ENCODE assay signal across 20 cellular contexts in the genomic region with DNA sequence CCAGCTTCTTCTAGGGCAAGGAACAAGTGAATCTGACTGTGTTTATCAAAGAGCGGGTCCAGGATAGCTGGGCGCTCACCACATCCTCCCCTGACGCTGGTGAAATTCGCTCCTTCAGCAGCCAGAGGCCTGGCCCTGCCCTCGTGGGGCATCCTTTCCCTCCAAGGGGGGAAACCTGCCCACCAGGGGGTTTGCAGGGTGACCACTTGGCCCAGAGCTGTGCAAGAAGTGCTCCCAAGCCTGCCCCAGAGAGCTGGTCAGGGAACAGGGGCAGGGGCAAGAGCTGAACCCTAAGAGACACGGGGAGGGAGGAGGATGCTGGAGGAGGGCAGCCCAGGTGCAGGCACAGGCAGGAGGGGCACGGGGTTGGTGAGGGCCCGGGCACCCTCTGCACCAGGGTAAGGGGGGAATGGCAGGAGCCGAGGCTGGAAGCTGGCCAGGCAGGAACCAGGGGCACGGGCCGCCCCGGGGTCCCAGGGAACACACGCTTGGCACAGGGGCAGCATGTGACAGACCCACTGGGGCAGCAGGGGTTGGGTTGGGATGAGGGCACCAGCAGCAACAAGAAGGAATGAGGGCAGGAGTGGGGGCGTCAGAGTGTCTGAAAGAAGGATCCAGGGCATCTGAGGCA. TPM values are rescaled to one million over a fixed set of nuclear protein-coding genes. Genes with fewer than 3 reads are reported as not detected.
DNase-seq lines count a peak whose midpoint lies in the region; ATAC-seq and TF ChIP-seq lines count a peak whose summit lies in the region.
"Had no signal": no experiment of that assay in that cellular context is flagged by ENCODE, and none has a peak within 500 bp of the region (broad histone marks: within the 10 kb centered on the region; RNA-seq: fewer than 3 reads in every experiment).

No MANE protein-coding gene starts in this region.

- ATAC-seq in natural killer cell treated with Interleukin-12 subunit alpha and Interleukin-12 subunit beta and Interleukin-15 and Interleukin-18, amount 100 ng/mL, for 72 hours, result no peak
- no peak for ATAC-seq in natural killer cell
- no peak for ATAC-seq in activated naive CD8-positive, alpha-beta T cell treated with anti-CD3 and anti-CD28 coated beads, Interleukin-2, amount 10 ng/mL, durations not matched to agents 7 days and 5 days (ENCODE audit: low read depth)
- ATAC-seq in naive thymus-derived CD8-positive, alpha-beta T cell, result no peak
- ATAC-seq: PC-3 had no signal

- no peak for TF ChIP-seq CTCF in natural killer cell (IDR thresholded peaks at IDR 0.05)

- no peak overlapping the region for H3K27ac ChIP-seq in substantia nigra (ENCODE audit: low read depth, low read length, poor library complexity, severe bottlenecking)
- H3K27ac ChIP-seq: adrenal gland, breast epithelium, SJCRH30, tibial artery had no signal

- DNase-seq in natural killer cell treated with Interleukin-12 subunit alpha and Interleukin-12 subunit beta and Interleukin-15 and Interleukin-18, amount 100 ng/mL, for 72 hours (ENCODE audit: low spot score), result peak; percentile 42
- DNase-seq in natural killer cell (no peak), NCI-H2171 (lab: John Stamatoyannopoulos, UW) (no peak), substantia nigra (lab: John Stamatoyannopoulos, UW) (no peak), NCI-H1436 treated with DMSO at 0.1 percent for 48 hours (lab: John Stamatoyannopoulos, UW) (no peak)
- peak; percentile 36 for DNase-seq in activated naive CD8-positive, alpha-beta T cell treated with anti-CD3 and anti-CD28 coated beads, Interleukin-2, amount 10 ng/mL, durations not matched to agents 7 days and 5 days
- DNase-seq in naive thymus-derived CD8-positive, alpha-beta T cell, result no peak
- DNase-seq: activated CD4-positive, CD25-positive, alpha-beta regulatory T cell; adrenal gland; midbrain; NCI-H1694 treated with DMSO at 0.1 percent for 48 hours; NCI-H226; NCI-H82; PC-3; SJCRH30 had no signal

- no peaks in the 10 kb centered on the region for H3K36me3 Mint-ChIP-seq in natural killer cell treated with Interleukin-12 subunit alpha and Interleukin-12 subunit beta and Interleukin-15 and Interleukin-18, amount 100 ng/mL, for 72 hours
- no peaks in the 10 kb centered on the region for H3K36me3 Mint-ChIP-seq in natural killer cell
- H3K36me3 Mint-ChIP-seq in activated naive CD8-positive, alpha-beta T cell treated with anti-CD3 and anti-CD28 coated beads, Interleukin-2, amount 10 ng/mL, durations not matched to agents 7 days and 5 days, result peaks cover 2% of the 10 kb centered on the region
- no peaks in the 10 kb centered on the region for H3K36me3 Mint-ChIP-seq in naive thymus-derived CD8-positive, alpha-beta T cell

- intact Hi-C loops in natural killer cell (cut with micrococcal nuclease), result no loop called here

- peaks cover 33 to 60% of the 10 kb centered on the region in 2 donors for H3K4me1 Mint-ChIP-seq in natural killer cell treated with Interleukin-12 subunit alpha and Interleukin-12 subunit beta and Interleukin-15 and Interleukin-18, amount 100 ng/mL, for 72 hours (ENCODE audit: low read depth in 2 of 2)
- H3K4me1 Mint-ChIP-seq in natural killer cell, result peaks cover 26 to 39% of the 10 kb centered on the region in 2 donors
- peaks cover 53% of the 10 kb centered on the region for H3K4me1 Mint-ChIP-seq in activated naive CD8-positive, alpha-beta T cell treated with anti-CD3 and anti-CD28 coated beads, Interleukin-2, amount 10 ng/mL, durations not matched to agents 7 days and 5 days
- peaks cover 23 to 57% (median 54%) of the 10 kb centered on the region in 4 donors for H3K4me1 Mint-ChIP-seq in naive thymus-derived CD8-positive, alpha-beta T cell

- no peaks in the 10 kb centered on the region for H3K9me3 Mint-ChIP-seq in natural killer cell treated with Interleukin-12 subunit alpha and Interleukin-12 subunit beta and Interleukin-15 and Interleukin-18, amount 100 ng/mL, for 72 hours
- H3K9me3 Mint-ChIP-seq in natural killer cell, result no peaks in the 10 kb centered on the region
- no peaks in the 10 kb centered on the region for H3K9me3 Mint-ChIP-seq in activated naive CD8-positive, alpha-beta T cell treated with anti-CD3 and anti-CD28 coated beads, Interleukin-2, amount 10 ng/mL, durations not matched to agents 7 days and 5 days
- no peaks in the 10 kb centered on the region for H3K9me3 Mint-ChIP-seq in naive thymus-derived CD8-positive, alpha-beta T cell

- peak overlapping the region in 1 of 2 donors; percentile 16 for H3K27ac Mint-ChIP-seq in natural killer cell treated with Interleukin-12 subunit alpha and Interleukin-12 subunit beta and Interleukin-15 and Interleukin-18, amount 100 ng/mL, for 72 hours
- H3K27ac Mint-ChIP-seq in natural killer cell, result no peak overlapping the region
- peak overlapping the region; percentile 19 for H3K27ac Mint-ChIP-seq in activated naive CD8-positive, alpha-beta T cell treated with anti-CD3 and anti-CD28 coated beads, Interleukin-2, amount 10 ng/mL, durations not matched to agents 7 days and 5 days
- H3K27ac Mint-ChIP-seq in naive thymus-derived CD8-positive, alpha-beta T cell, result peak overlapping the region in 8 of 10 donors; percentile 15 to 74 (median 48)

- H3K27me3 Mint-ChIP-seq in natural killer cell treated with Interleukin-12 subunit alpha and Interleukin-12 subunit beta and Interleukin-15 and Interleukin-18, amount 100 ng/mL, for 72 hours, result peaks cover 24 to 39% of the 10 kb centered on the region in 2 donors
- peaks cover 53 to 62% of the 10 kb centered on the region in 2 donors for H3K27me3 Mint-ChIP-seq in natural killer cell (ENCODE audit: low read depth in 2 of 2)
- peaks cover 5% of the 10 kb centered on the region for H3K27me3 Mint-ChIP-seq in activated naive CD8-positive, alpha-beta T cell treated with anti-CD3 and anti-CD28 coated beads, Interleukin-2, amount 10 ng/mL, durations not matched to agents 7 days and 5 days
- peaks cover 0 to 4% (median 0%) of the 10 kb centered on the region in 5 donors for H3K27me3 Mint-ChIP-seq in naive thymus-derived CD8-positive, alpha-beta T cell

- POLR2A ChIA-PET in activated naive CD8-positive, alpha-beta T cell treated with anti-CD3 and anti-CD28 coated beads, Interleukin-2, amount 10 ng/mL, durations not matched to agents 7 days and 5 days (lab: Charles Lee), result no interaction called here
- POLR2A ChIA-PET in naive thymus-derived CD8-positive, alpha-beta T cell (lab: Charles Lee), result interaction anchor here (1.0 kb wide), 1 partner anchor 67 kb away, joined by 3 read pairs; no protein-coding TSS in a partner anchor

- no peak overlapping the region for H3K4me3 Mint-ChIP-seq in natural killer cell treated with Interleukin-12 subunit alpha and Interleukin-12 subunit beta and Interleukin-15 and Interleukin-18, amount 100 ng/mL, for 72 hours
- H3K4me3 Mint-ChIP-seq in natural killer cell, result no peak overlapping the region
- H3K4me3 Mint-ChIP-seq in activated naive CD8-positive, alpha-beta T cell treated with anti-CD3 and anti-CD28 coated beads, Interleukin-2, amount 10 ng/mL, durations not matched to agents 7 days and 5 days, result no peak overlapping the region
- peak overlapping the region in 1 of 10 donors; percentile 40 for H3K4me3 Mint-ChIP-seq in naive thymus-derived CD8-positive, alpha-beta T cell

RNA-seq across cellular contexts. Expression of a gene that starts 2.8 kb away (rescaled TPM):
- total RNA-seq in natural killer cell treated with Interleukin-12 subunit alpha and Interleukin-12 subunit beta and Interleukin-15 and Interleukin-18, amount 100 ng/mL, for 72 hours, result 1 to 10 TPM in 1 of 2 donors, under 1 TPM in 1; 0.26 to 5.5 TPM
- total RNA-seq in natural killer cell, result 1 to 10 TPM in 1 of 3 donors, under 1 TPM in 2; 0.09 to 1.1 (median 0.40) TPM
- total RNA-seq in activated naive CD8-positive, alpha-beta T cell treated with anti-CD3 and anti-CD28 coated beads, Interleukin-2, amount 10 ng/mL, durations not matched to agents 7 days and 5 days, result 10 to 100 TPM; 18.8 to 21.5 TPM
- total RNA-seq in naive thymus-derived CD8-positive, alpha-beta T cell, result 10 to 100 TPM in 1 of 2 experiments, 1 to 10 TPM in 1; 8.9 to 10.4 TPM
- polyA plus RNA-seq in naive thymus-derived CD8-positive, alpha-beta T cell, result 1 to 10 TPM; 1.1 to 3.2 (median 3.1) TPM
- total RNA-seq: dermis microvascular lymphatic vessel endothelial cell, epithelial cell of proximal tubule, frontal cortex had no signal

Comparison
In these comparisons a context has a peak if more than half of its experiments do, and no peak if none do; other contexts are left out.
1. DNase-seq: peak in natural killer cell treated with Interleukin-12 subunit alpha and Interleukin-12 subunit beta and Interleukin-15 and Interleukin-18, amount 100 ng/mL, for 72 hours (single experiment) and activated naive CD8-positive, alpha-beta T cell treated with anti-CD3 and anti-CD28 coated beads, Interleukin-2, amount 10 ng/mL, durations not matched to agents 7 days and 5 days (single experiment); none in natural killer cell (single experiment), naive thymus-derived CD8-positive, alpha-beta T cell (0 of 10), NCI-H2171 (single experiment), substantia nigra (0 of 49) and NCI-H1436 treated with DMSO at 0.1 percent for 48 hours (single experiment).
2. H3K27ac Mint-ChIP-seq: peak in activated naive CD8-positive, alpha-beta T cell treated with anti-CD3 and anti-CD28 coated beads, Interleukin-2, amount 10 ng/mL, durations not matched to agents 7 days and 5 days (single experiment) and naive thymus-derived CD8-positive, alpha-beta T cell (8 of 10); none in natural killer cell (0 of 2).